20 cellular contexts compared by ENCODE assay signal in the genomic region with DNA sequence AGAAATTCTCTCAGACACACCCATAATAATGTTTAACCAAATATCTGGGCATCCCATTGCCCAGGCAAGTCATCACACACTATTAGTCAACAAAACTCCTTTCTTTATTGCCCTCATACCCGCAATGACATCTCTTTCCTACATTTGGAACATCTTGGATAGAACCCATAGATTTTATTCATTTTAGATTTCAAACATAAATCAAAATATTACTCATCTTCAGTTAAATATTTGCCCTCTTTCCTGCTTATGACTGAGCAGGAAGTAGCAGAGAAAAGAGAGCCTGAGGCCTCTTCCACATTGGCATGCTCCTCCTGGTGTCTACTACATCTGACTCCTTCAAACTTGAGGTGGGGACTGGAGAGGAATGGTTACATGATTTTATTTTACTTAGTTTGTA.
"Had no signal": no experiment of that assay in that cellular context is flagged by ENCODE, and none has a peak within 500 bp of the region (broad histone marks: within the 10 kb centered on the region; RNA-seq: fewer than 3 reads in every experiment).

No MANE protein-coding gene starts in this region.

- FAIRE-seq: endothelial cell of umbilical vein, urothelium cell line had no signal

- ATAC-seq: activated CD8-positive, alpha-beta T cell treated with anti-CD3 and anti-CD28 coated beads, Interleukin-2, amount 10 ng/mL, durations not matched to agents 7 days and 5 days; activated naive CD4-positive, alpha-beta T cell treated with anti-CD3 and anti-CD28 coated beads, Interleukin-2, amount 50 U/mL, for 72 hours; activated T-cell treated with anti-CD3 and anti-CD28 coated beads, Interleukin-2, amount 50 U/mL, for 72 hours; natural killer cell; stimulated activated effector memory CD8-positive, alpha-beta T cell treated with anti-CD3 and anti-CD28 coated beads, Interleukin-12 subunit alpha, Interleukin-12 subunit beta, amount 100 ng/mL, for 72 hours had no signal

- H3K27ac ChIP-seq: left ventricle myocardium inferior, neutrophil had no signal

- H3K27me3 ChIP-seq: neutrophil had no signal

- H3K4me3 ChIP-seq: left ventricle myocardium inferior had no signal

- H3K9me3 ChIP-seq: neutrophil had no signal

- H3K4me1 ChIP-seq: left ventricle myocardium inferior had no signal

- DNase-seq: activated CD4-positive, alpha-beta T cell treated with anti-CD3 and anti-CD28 coated beads, Interleukin-2, amount 10 ng/mL, durations not matched to agents 24 days and 14 days; activated CD4-positive, CD25-positive, alpha-beta regulatory T cell; activated CD8-positive, alpha-beta memory T cell treated with anti-CD3 and anti-CD28 coated beads, Interleukin-2, amount 50 U/mL, for 4 hours; activated CD8-positive, alpha-beta T cell treated with anti-CD3 and anti-CD28 coated beads, Interleukin-2, amount 10 ng/mL, durations not matched to agents 7 days and 5 days; activated gamma-delta T cell; activated T-cell treated with anti-CD3 and anti-CD28 coated beads, Interleukin-2, amount 50 U/mL, for 72 hours; central memory CD4-positive, alpha-beta T cell; effector CD8-positive, alpha-beta T cell; hippocampal formation; kidney; left ventricle myocardium inferior; mesenchymal stem cell; natural killer cell; posterior cingulate gyrus; retina had no signal

- H3K36me3 ChIP-seq: left ventricle myocardium inferior, neutrophil had no signal
